ENCODE assay signal across 1 cellular context in the genomic region with DNA sequence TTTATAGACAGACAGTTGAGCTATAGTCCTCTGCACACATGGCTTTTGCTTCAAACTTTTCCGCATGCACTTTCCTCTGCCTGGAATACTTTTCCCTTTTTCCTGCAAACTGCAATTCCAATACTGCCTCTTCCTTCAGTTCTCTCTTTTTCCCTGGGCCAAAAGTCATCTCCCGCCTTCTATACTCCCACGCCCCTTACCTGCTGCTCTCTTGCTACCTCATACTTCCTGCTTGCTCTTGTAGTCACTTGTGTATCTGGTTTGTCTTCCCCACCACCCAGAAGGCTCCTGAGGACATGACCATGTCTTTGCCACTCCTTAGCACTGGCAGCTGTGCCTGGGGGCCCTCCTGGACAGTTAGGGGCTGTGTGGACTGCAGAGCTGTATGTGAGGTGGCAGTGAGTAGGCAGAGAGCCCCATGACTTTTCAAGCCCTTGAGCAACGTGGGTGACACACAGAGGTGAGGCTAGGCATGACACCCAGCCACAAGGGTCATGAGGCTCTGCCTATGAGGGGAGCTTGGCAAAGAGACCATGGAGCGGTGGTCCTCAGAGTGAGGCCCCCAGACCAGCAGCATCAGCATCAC.
TF ChIP-seq lines count a peak whose summit lies in the region.

No MANE protein-coding gene starts in this region.

TF ChIP-seq in WTC11, 78 proteins besides CTCF, POLR2A, EP300 and RAD21:
- TF ChIP-seq, protein P1, sequence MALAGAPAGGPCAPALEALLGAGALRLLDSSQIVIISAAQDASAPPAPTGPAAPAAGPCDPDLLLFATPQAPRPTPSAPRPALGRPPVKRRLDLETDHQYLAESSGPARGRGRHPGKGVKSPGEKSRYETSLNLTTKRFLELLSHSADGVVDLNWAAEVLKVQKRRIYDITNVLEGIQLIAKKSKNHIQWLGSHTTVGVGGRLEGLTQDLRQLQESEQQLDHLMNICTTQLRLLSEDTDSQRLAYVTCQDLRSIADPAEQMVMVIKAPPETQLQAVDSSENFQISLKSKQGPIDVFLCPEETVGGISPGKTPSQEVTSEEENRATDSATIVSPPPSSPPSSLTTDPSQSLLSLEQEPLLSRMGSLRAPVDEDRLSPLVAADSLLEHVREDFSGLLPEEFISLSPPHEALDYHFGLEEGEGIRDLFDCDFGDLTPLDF (CRISPR knock-in tag; IDR thresholded peaks at IDR 0.05): no peak
- TF ChIP-seq, protein P2, sequence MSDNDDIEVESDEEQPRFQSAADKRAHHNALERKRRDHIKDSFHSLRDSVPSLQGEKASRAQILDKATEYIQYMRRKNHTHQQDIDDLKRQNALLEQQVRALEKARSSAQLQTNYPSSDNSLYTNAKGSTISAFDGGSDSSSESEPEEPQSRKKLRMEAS (CRISPR knock-in tag; IDR thresholded peaks at IDR 0.05): no peak
- TF ChIP-seq NFYB (CRISPR knock-in tag; conservative IDR thresholded peaks at IDR 0.05; ENCODE audit: low read depth) (no peak), OVOL2 (CRISPR knock-in tag; IDR thresholded peaks at IDR 0.05; ENCODE audit: borderline replicate concordance) (no peak), MLX (CRISPR knock-in tag; IDR thresholded peaks at IDR 0.05) (no peak), TEAD1 (CRISPR knock-in tag; IDR thresholded peaks at IDR 0.05) (no peak), ZNF232 (CRISPR knock-in tag; IDR thresholded peaks at IDR 0.05) (no peak), ZNF423 (CRISPR knock-in tag; IDR thresholded peaks at IDR 0.05) (no peak), NFE2L1 (CRISPR knock-in tag; IDR thresholded peaks at IDR 0.05) (no peak), FOXP4 (CRISPR knock-in tag; IDR thresholded peaks at IDR 0.05) (no peak), AR (CRISPR knock-in tag; IDR thresholded peaks at IDR 0.05) (no peak), ZNF263 (CRISPR knock-in tag; IDR thresholded peaks at IDR 0.05; ENCODE audit: low read depth) (no peak), ZNF121 (CRISPR knock-in tag; IDR thresholded peaks at IDR 0.05) (no peak)
- TF ChIP-seq, protein P3, sequence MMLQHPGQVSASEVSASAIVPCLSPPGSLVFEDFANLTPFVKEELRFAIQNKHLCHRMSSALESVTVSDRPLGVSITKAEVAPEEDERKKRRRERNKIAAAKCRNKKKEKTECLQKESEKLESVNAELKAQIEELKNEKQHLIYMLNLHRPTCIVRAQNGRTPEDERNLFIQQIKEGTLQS (CRISPR knock-in tag; conservative IDR thresholded peaks at IDR 0.05): no peak
- TF ChIP-seq, protein P4, sequence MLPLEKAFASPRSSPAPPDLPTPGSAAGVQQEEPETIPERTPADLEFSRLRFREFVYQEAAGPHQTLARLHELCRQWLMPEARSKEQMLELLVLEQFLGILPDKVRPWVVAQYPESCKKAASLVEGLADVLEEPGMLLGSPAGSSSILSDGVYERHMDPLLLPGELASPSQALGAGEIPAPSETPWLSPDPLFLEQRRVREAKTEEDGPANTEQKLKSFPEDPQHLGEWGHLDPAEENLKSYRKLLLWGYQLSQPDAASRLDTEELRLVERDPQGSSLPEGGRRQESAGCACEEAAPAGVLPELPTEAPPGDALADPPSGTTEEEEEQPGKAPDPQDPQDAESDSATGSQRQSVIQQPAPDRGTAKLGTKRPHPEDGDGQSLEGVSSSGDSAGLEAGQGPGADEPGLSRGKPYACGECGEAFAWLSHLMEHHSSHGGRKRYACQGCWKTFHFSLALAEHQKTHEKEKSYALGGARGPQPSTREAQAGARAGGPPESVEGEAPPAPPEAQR (CRISPR knock-in tag; IDR thresholded peaks at IDR 0.05): no peak
